8 cellular contexts compared by ENCODE assay signal in genomic region chr19:10864538-10864899, GRCh38. TPM values are rescaled to one million over a fixed set of nuclear protein-coding genes. Genes with fewer than 3 reads are reported as not detected.
DNase-seq lines count a peak whose midpoint lies in the region; ATAC-seq lines count a peak whose summit lies in the region.

No MANE protein-coding gene starts in this region.

- no peak overlapping the region for H3K4me3 Mint-ChIP-seq in activated T-helper 1 cell treated with anti-CD3 and anti-CD28 coated beads, Interleukin-12 subunit alpha, Interleukin-12 subunit beta, Interleukin-2, Interleukin-4 antibody, amounts not matched to agents 30 ng/mL and 10 ng/mL and 1 ng/mL, durations not matched to agents 14 hours and 24 hours and 36 hours

- H3K9ac ChIP-seq in stomach smooth muscle (ENCODE audit: low read length in 2 of 2): peak overlapping the region; percentile 26 to 64

- no peaks in the 10 kb centered on the region for H3K27me3 Mint-ChIP-seq in activated T-helper 1 cell treated with anti-CD3 and anti-CD28 coated beads, Interleukin-12 subunit alpha, Interleukin-12 subunit beta, Interleukin-2, Interleukin-4 antibody, amounts not matched to agents 30 ng/mL and 10 ng/mL and 1 ng/mL, durations not matched to agents 14 hours and 24 hours and 36 hours (ENCODE audit: insufficient read depth)

- H3K4me1 Mint-ChIP-seq in activated T-helper 1 cell treated with anti-CD3 and anti-CD28 coated beads, Interleukin-12 subunit alpha, Interleukin-12 subunit beta, Interleukin-2, Interleukin-4 antibody, amounts not matched to agents 30 ng/mL and 10 ng/mL and 1 ng/mL, durations not matched to agents 14 hours and 24 hours and 36 hours (ENCODE audit: low read depth): peaks cover 30% of the 10 kb centered on the region

- peak; percentile 81 for DNase-seq in EL
- DNase-seq in LoVo (ENCODE audit: low spot score): peak; percentile 87
- DNase-seq in RPMI7951 (ENCODE audit: low read depth): peak; percentile 73
- peak; percentile 68 for DNase-seq in activated T-helper 1 cell treated with anti-CD3 and anti-CD28 coated beads, Interleukin-12 subunit alpha, Interleukin-12 subunit beta, Interleukin-2, Interleukin-4 antibody, amounts not matched to agents 30 ng/mL and 10 ng/mL and 1 ng/mL, durations not matched to agents 14 hours and 24 hours and 36 hours (ENCODE audit: low spot score)
- DNase-seq in fibroblast of the conjunctiva (ENCODE audit: low read depth): peak; percentile 52
- DNase-seq in nucleus accumbens (lab: John Stamatoyannopoulos, UW): peak in 53 of 56 donors; percentile 14 to 92 (median 63)

- H3K27ac ChIP-seq in stomach smooth muscle (ENCODE audit: low read length): no peak overlapping the region

- H3K9me3 Mint-ChIP-seq in activated T-helper 1 cell treated with anti-CD3 and anti-CD28 coated beads, Interleukin-12 subunit alpha, Interleukin-12 subunit beta, Interleukin-2, Interleukin-4 antibody, amounts not matched to agents 30 ng/mL and 10 ng/mL and 1 ng/mL, durations not matched to agents 14 hours and 24 hours and 36 hours: no peaks in the 10 kb centered on the region

- intact Hi-C loops in activated T-helper 1 cell treated with anti-CD3 and anti-CD28 coated beads, Interleukin-12 subunit alpha, Interleukin-12 subunit beta, Interleukin-2, Interleukin-4 antibody, amounts not matched to agents 30 ng/mL and 10 ng/mL and 1 ng/mL, durations not matched to agents 14 hours and 24 hours and 36 hours (cut with micrococcal nuclease): loop anchor here (1.0 kb wide), 3 partner anchors 28 to 147 kb away; partner anchors contain the start of gene TMED1

- peak overlapping the region in 1 of 2 donors; percentile 49 for H3K4me3 ChIP-seq in stomach smooth muscle (ENCODE audit: low read length in 2 of 2)

- peaks cover 3% of the 10 kb centered on the region for H3K36me3 Mint-ChIP-seq in activated T-helper 1 cell treated with anti-CD3 and anti-CD28 coated beads, Interleukin-12 subunit alpha, Interleukin-12 subunit beta, Interleukin-2, Interleukin-4 antibody, amounts not matched to agents 30 ng/mL and 10 ng/mL and 1 ng/mL, durations not matched to agents 14 hours and 24 hours and 36 hours (ENCODE audit: low read depth)

- peak overlapping the region; percentile 46 for H3K27ac Mint-ChIP-seq in activated T-helper 1 cell treated with anti-CD3 and anti-CD28 coated beads, Interleukin-12 subunit alpha, Interleukin-12 subunit beta, Interleukin-2, Interleukin-4 antibody, amounts not matched to agents 30 ng/mL and 10 ng/mL and 1 ng/mL, durations not matched to agents 14 hours and 24 hours and 36 hours

- H3K9me3 ChIP-seq in stomach smooth muscle (ENCODE audit: control insufficient read depth in 2 of 2, low read length in 2 of 2): no peaks in the 10 kb centered on the region

- no peaks in the 10 kb centered on the region for H3K36me3 ChIP-seq in stomach smooth muscle (ENCODE audit: control insufficient read depth in 2 of 2, insufficient read depth in 2 of 2, low read length in 2 of 2)

- H3K4me1 ChIP-seq in stomach smooth muscle (ENCODE audit: control insufficient read depth, insufficient read depth, low read length): peaks cover 7% of the 10 kb centered on the region

- no peak for ATAC-seq in HG03354 (IDR thresholded peaks at IDR 0.05; ENCODE audit: poor library complexity, severe bottlenecking, unreplicated experiment)

- H3K27me3 ChIP-seq in stomach smooth muscle (ENCODE audit: control insufficient read depth in 1 of 2, insufficient read depth in 2 of 2, low read length in 2 of 2): no peaks in the 10 kb centered on the region

RNA-seq across cellular contexts. Expression of gene CARM1, which starts 6.8 kb away (rescaled TPM):
- 22.2 and 23.9 TPM in 2 replicates for total RNA-seq in RPMI7951 (2014; rRNA removed; shearing (Covaris generic))
- total RNA-seq in activated T-helper 1 cell treated with anti-CD3 and anti-CD28 coated beads, Interleukin-12 subunit alpha, Interleukin-12 subunit beta, Interleukin-2, Interleukin-4 antibody, amounts not matched to agents 30 ng/mL and 10 ng/mL and 1 ng/mL, durations not matched to agents 14 hours and 24 hours and 36 hours: 85.9 and 88.0 TPM in 2 replicates

RNA-seq across cellular contexts. Expression of gene C19orf38, which starts 16.3 kb away (rescaled TPM):
- total RNA-seq in RPMI7951 (2014; rRNA removed; shearing (Covaris generic)): 0.36 TPM in 1 of 2 replicates, not detected in the other
- total RNA-seq in activated T-helper 1 cell treated with anti-CD3 and anti-CD28 coated beads, Interleukin-12 subunit alpha, Interleukin-12 subunit beta, Interleukin-2, Interleukin-4 antibody, amounts not matched to agents 30 ng/mL and 10 ng/mL and 1 ng/mL, durations not matched to agents 14 hours and 24 hours and 36 hours: 4.0 and 5.6 TPM in 2 replicates

RNA-seq across cellular contexts. Expression of gene TMED1, which starts 28.5 kb away (rescaled TPM):
- total RNA-seq in RPMI7951 (2014; rRNA removed; shearing (Covaris generic)): 39.8 and 77.3 TPM in 2 replicates
- 19.8 and 21.0 TPM in 2 replicates for total RNA-seq in activated T-helper 1 cell treated with anti-CD3 and anti-CD28 coated beads, Interleukin-12 subunit alpha, Interleukin-12 subunit beta, Interleukin-2, Interleukin-4 antibody, amounts not matched to agents 30 ng/mL and 10 ng/mL and 1 ng/mL, durations not matched to agents 14 hours and 24 hours and 36 hours
